10 cellular contexts compared by ENCODE assay signal in the genomic region with DNA sequence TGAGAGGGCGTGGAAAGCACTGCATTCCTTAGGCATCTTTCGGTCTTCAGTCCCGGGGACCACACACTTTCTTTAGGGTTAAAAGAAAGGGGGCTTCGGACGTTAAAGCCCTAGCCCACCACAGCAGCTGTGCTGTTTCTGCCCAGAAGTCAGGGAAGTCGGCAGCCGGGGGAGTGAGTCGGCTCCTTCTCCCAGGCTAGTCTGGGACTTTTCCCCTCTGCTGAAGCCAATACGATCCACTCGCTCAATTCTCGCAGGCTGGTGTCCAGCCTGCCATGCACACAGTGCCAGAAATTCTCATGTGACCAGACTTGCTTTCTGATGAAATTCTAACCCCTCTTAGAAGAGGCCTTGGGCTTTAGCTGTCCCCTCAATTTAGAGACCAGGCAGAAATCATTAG.
A peak's percentile ranks its signal among the peaks of the same experiment; 100 is the strongest.
DNase-seq lines count a peak whose midpoint lies in the region; ATAC-seq and TF ChIP-seq lines count a peak whose summit lies in the region.
"Had no signal": no experiment of that assay in that cellular context is flagged by ENCODE, and none has a peak within 500 bp of the region (broad histone marks: within the 10 kb centered on the region; RNA-seq: fewer than 3 reads in every experiment).

No MANE protein-coding gene starts in this region.

- no peak for TF ChIP-seq CTCF in lower lobe of right lung (IDR thresholded peaks at IDR 0.05)

- no peak overlapping the region for H3K4me3 Mint-ChIP-seq in natural killer cell treated with Interleukin-12 subunit alpha and Interleukin-12 subunit beta and Interleukin-15 and Interleukin-18, amount 100 ng/mL, for 72 hours
- H3K4me3 Mint-ChIP-seq: activated T-cell treated with anti-CD3 and anti-CD28 coated beads, Interleukin-2, amount 50 U/mL, for 72 hours had no signal

- peaks cover 0 to 5% of the 10 kb centered on the region in 2 donors for H3K27me3 Mint-ChIP-seq in natural killer cell treated with Interleukin-12 subunit alpha and Interleukin-12 subunit beta and Interleukin-15 and Interleukin-18, amount 100 ng/mL, for 72 hours

- peak; percentile 55 for DNase-seq in NCI-H2196 (lab: John Stamatoyannopoulos, UW; ENCODE audit: unreplicated experiment)
- peak; percentile 58 for DNase-seq in dedifferentiated amniotic fluid mesenchymal stem cell (ENCODE audit: extremely low spot score)
- DNase-seq in lower lobe of right lung: no peak
- no peak for DNase-seq in natural killer cell treated with Interleukin-12 subunit alpha and Interleukin-12 subunit beta and Interleukin-15 and Interleukin-18, amount 100 ng/mL, for 72 hours (ENCODE audit: low spot score)
- no peak for DNase-seq in activated T-cell treated with anti-CD3 and anti-CD28 coated beads, Interleukin-2, amount 50 U/mL, for 1 hour
- DNase-seq in DMS153 treated with DMSO at 0.1 percent for 48 hours (lab: John Stamatoyannopoulos, UW; ENCODE audit: unreplicated experiment): no peak
- no peak for DNase-seq in NCI-H1417 treated with DMSO at 0.1 percent for 48 hours (lab: John Stamatoyannopoulos, UW)
- DNase-seq: activated T-cell treated with anti-CD3 and anti-CD28 coated beads, Interleukin-2, amount 50 U/mL, for 72 hours; H7 had no signal

- H3K9me3 ChIP-seq in lower lobe of right lung: no peaks in the 10 kb centered on the region
- H3K9me3 ChIP-seq in subcutaneous abdominal adipose tissue (ENCODE audit: control insufficient read depth in 5 of 5, low read length in 5 of 5): no peaks in the 10 kb centered on the region

- H3K36me3 ChIP-seq in lower lobe of right lung: no peaks in the 10 kb centered on the region
- H3K36me3 ChIP-seq in subcutaneous abdominal adipose tissue (ENCODE audit: control insufficient read depth in 5 of 5, insufficient read depth in 5 of 5, low read length in 5 of 5): no peaks in the 10 kb centered on the region

- intact Hi-C loops in lower lobe of right lung (cut with DNase I): no loop called here

- no peaks in the 10 kb centered on the region for H3K27me3 ChIP-seq in lower lobe of right lung (ENCODE audit: low read depth)
- no peaks in the 10 kb centered on the region for H3K27me3 ChIP-seq in subcutaneous abdominal adipose tissue (ENCODE audit: control insufficient read depth in 5 of 5, insufficient read depth in 4 of 5, low read length in 5 of 5)

- H3K4me1 ChIP-seq in lower lobe of right lung (peaks cover 49% of the 10 kb centered on the region), subcutaneous abdominal adipose tissue (ENCODE audit: control insufficient read depth in 5 of 5, insufficient read depth in 5 of 5, low read length in 5 of 5) (peaks cover 28 to 97% (median 95%) of the 10 kb centered on the region in 5 donors)

- no peaks in the 10 kb centered on the region for H3K36me3 Mint-ChIP-seq in natural killer cell treated with Interleukin-12 subunit alpha and Interleukin-12 subunit beta and Interleukin-15 and Interleukin-18, amount 100 ng/mL, for 72 hours

- H3K27ac ChIP-seq in lower lobe of right lung (no peak overlapping the region), subcutaneous abdominal adipose tissue (ENCODE audit: low read depth, low read length) (peak overlapping the region; percentile 94)

- H3K4me3 ChIP-seq in lower lobe of right lung (peak overlapping the region; percentile 36), subcutaneous abdominal adipose tissue (ENCODE audit: low read depth in 1 of 5, low read length in 5 of 5) (peak overlapping the region; percentile 51 to 79 (median 65))

- peaks cover 37 to 43% of the 10 kb centered on the region in 2 donors for H3K4me1 Mint-ChIP-seq in natural killer cell treated with Interleukin-12 subunit alpha and Interleukin-12 subunit beta and Interleukin-15 and Interleukin-18, amount 100 ng/mL, for 72 hours (ENCODE audit: low read depth in 2 of 2)

- peak; percentile 34 to 56 for ATAC-seq in lower lobe of right lung
- no peak for ATAC-seq in natural killer cell treated with Interleukin-12 subunit alpha and Interleukin-12 subunit beta and Interleukin-15 and Interleukin-18, amount 100 ng/mL, for 72 hours
- ATAC-seq: activated T-cell treated with anti-CD3 and anti-CD28 coated beads, Interleukin-2, amount 50 U/mL, for 72 hours had no signal

- H3K27ac Mint-ChIP-seq in natural killer cell treated with Interleukin-12 subunit alpha and Interleukin-12 subunit beta and Interleukin-15 and Interleukin-18, amount 100 ng/mL, for 72 hours: no peak overlapping the region
- H3K27ac Mint-ChIP-seq: activated T-cell treated with anti-CD3 and anti-CD28 coated beads, Interleukin-2, amount 50 U/mL, for 72 hours had no signal

- no peaks in the 10 kb centered on the region for H3K9me3 Mint-ChIP-seq in natural killer cell treated with Interleukin-12 subunit alpha and Interleukin-12 subunit beta and Interleukin-15 and Interleukin-18, amount 100 ng/mL, for 72 hours
- H3K9me3 Mint-ChIP-seq: activated T-cell treated with anti-CD3 and anti-CD28 coated beads, Interleukin-2, amount 50 U/mL, for 72 hours had no signal

- peak overlapping the region; percentile 31 to 74 (median 71) for H3K9ac ChIP-seq in subcutaneous abdominal adipose tissue (ENCODE audit: low read length in 5 of 5)

Comparison
In these comparisons a context has a peak if more than half of its experiments do, and no peak if none do; other contexts are left out.
1. DNase-seq: peak in NCI-H2196 (single experiment) and dedifferentiated amniotic fluid mesenchymal stem cell (single experiment); none in lower lobe of right lung (single experiment), natural killer cell treated with Interleukin-12 subunit alpha and Interleukin-12 subunit beta and Interleukin-15 and Interleukin-18, amount 100 ng/mL, for 72 hours (single experiment), activated T-cell treated with anti-CD3 and anti-CD28 coated beads, Interleukin-2, amount 50 U/mL, for 1 hour (single experiment), DMS153 treated with DMSO at 0.1 percent for 48 hours (single experiment) and NCI-H1417 treated with DMSO at 0.1 percent for 48 hours (single experiment).
2. ATAC-seq: peak in lower lobe of right lung (2 of 2); none in natural killer cell treated with Interleukin-12 subunit alpha and Interleukin-12 subunit beta and Interleukin-15 and Interleukin-18, amount 100 ng/mL, for 72 hours (0 of 2).